In the genomic region with DNA sequence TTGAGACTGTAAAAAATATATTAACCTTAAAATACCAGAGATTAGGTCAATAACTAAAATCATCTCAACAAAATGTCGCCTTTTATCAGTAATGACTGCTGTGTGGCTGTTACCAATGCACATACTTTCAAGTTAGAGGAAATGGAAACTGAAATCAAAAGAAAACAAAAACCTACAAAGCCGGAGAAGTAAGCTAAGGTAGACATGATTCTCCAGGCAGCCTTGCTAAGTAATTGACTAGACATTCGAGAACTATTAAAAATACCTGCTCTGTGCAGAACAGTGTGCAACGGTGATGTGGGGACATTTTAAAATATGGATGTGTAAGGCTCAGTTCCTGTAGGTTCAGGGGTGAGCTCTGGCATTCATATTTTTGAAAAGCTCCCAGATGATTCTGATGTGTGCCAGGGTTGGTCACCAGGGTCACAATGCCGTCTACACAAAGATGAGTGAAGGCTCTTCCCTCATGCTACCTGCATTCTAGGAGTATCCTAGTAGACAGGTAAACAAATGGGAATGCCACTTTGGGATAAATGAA, we compare ENCODE assay signal across 8 cellular contexts.
A peak's percentile ranks its signal among the peaks of the same experiment; 100 is the strongest.
DNase-seq lines count a peak whose midpoint lies in the region; ATAC-seq and TF ChIP-seq lines count a peak whose summit lies in the region.

No MANE protein-coding gene starts in this region.

- H3K4me1 ChIP-seq in duodenal mucosa (ENCODE audit: control insufficient read depth in 1 of 2, insufficient read depth in 2 of 2, low read length in 2 of 2) = peaks cover 16 to 29% of the 10 kb centered on the region in 2 donors

- H3K4me1 Mint-ChIP-seq in nephron progenitor cell = peaks cover 29% of the 10 kb centered on the region

- DNase-seq in EH (ENCODE audit: low read depth) = peak; percentile 9
- no peak for DNase-seq in NB4 (ENCODE audit: low read depth)
- DNase-seq in nephron progenitor cell = no peak
- DNase-seq in NCI-H774 (lab: John Stamatoyannopoulos, UW) = no peak
- no peak for DNase-seq in DMS 273 treated with DMSO at 0.1 percent for 48 hours (lab: John Stamatoyannopoulos, UW)
- DNase-seq in EL = no peak

- H3K36me3 Mint-ChIP-seq in nephron progenitor cell (ENCODE audit: low read depth) = no peaks in the 10 kb centered on the region

- H3K27me3 Mint-ChIP-seq in nephron progenitor cell (ENCODE audit: low read depth, poor library complexity) = peaks cover 25% of the 10 kb centered on the region

- H3K27ac Mint-ChIP-seq in nephron progenitor cell = no peak overlapping the region

- peak overlapping the region; percentile 91 for H3K27ac ChIP-seq in duodenal mucosa (ENCODE audit: low read depth, low read length)

- H3K9me3 Mint-ChIP-seq in nephron progenitor cell = no peaks in the 10 kb centered on the region

- no peaks in the 10 kb centered on the region for H3K9me3 ChIP-seq in duodenal mucosa (ENCODE audit: control insufficient read depth in 1 of 2, low read length in 2 of 2)

- H3K27me3 ChIP-seq in duodenal mucosa (ENCODE audit: control insufficient read depth in 1 of 2, insufficient read depth in 2 of 2, low read length in 2 of 2) = no peaks in the 10 kb centered on the region

- peak overlapping the region; percentile 82 for H3K4me3 Mint-ChIP-seq in nephron progenitor cell

- peak; percentile 54 for ATAC-seq in GM21723 (IDR thresholded peaks at IDR 0.05; ENCODE audit: unreplicated experiment)

- TF ChIP-seq CTCF in NB4 (IDR thresholded peaks at IDR 0.05; ENCODE audit: low read depth, low read length) (no peak), nephron progenitor cell (IDR thresholded peaks at IDR 0.05) (no peak)

- no peak for TF ChIP-seq POLR2A in NB4 (IDR thresholded peaks at IDR 0.05; ENCODE audit: extremely low read depth, insufficient read length)

- H3K36me3 ChIP-seq in duodenal mucosa (ENCODE audit: control insufficient read depth in 1 of 2, insufficient read depth in 2 of 2, low read length in 2 of 2) = no peaks in the 10 kb centered on the region

- H3K4me3 ChIP-seq in NB4 (ENCODE audit: low read depth, low read length) (peak overlapping the region; percentile 57), duodenal mucosa (ENCODE audit: low read depth in 1 of 2, low read length in 2 of 2) (peak overlapping the region; percentile 84 to 88)

- peak overlapping the region; percentile 65 to 88 for H3K9ac ChIP-seq in duodenal mucosa (ENCODE audit: low read depth in 1 of 2, low read length in 2 of 2)
